In genomic region chr14:32469388-32470160, GRCh38 we compare ENCODE assay signal across 8 cellular contexts.
DNase-seq lines count a peak whose midpoint lies in the region; ATAC-seq, FAIRE-seq and TF ChIP-seq lines count a peak whose summit lies in the region.

No MANE protein-coding gene starts in this region.

- H3K4me2 ChIP-seq in GM12878 (ENCODE audit: control insufficient read depth, insufficient read depth) = no peak overlapping the region

- CTCF ChIA-PET in GM12878 (lab: Yijun Ruan, JAX) = interaction anchor here (0.5 to 3.0 kb wide), 11 partner anchors 7 to 960 kb away, joined by 3 to 23 read pairs (median 4); no protein-coding TSS in a partner anchor
- CTCF ChIA-PET in activated CD4-positive, alpha-beta T cell treated with anti-CD3 and anti-CD28 coated beads for 36 hours (lab: Charles Lee) = interaction anchor here (0.7 to 1.5 kb wide), 4 partner anchors 211 to 290 kb away, joined by 3 to 12 read pairs (median 3); no protein-coding TSS in a partner anchor

- WGBS in GM12878 (ENCODE audit: insufficient coverage, insufficient replicate concordance, low lambda C conversion rate, missing lambda C conversion rate) = 9% methylated on average over 5 of the region's 5 CpGs

- SMC1A ChIA-PET in GM12878 (lab: Charles Lee; ENCODE audit: uncharacterized antibody, unreplicated experiment) = interaction anchor here (0.6 to 2.0 kb wide), 6 partner anchors 12 to 217 kb away, joined by 3 to 13 read pairs (median 5); no protein-coding TSS in a partner anchor

- RAD21 ChIA-PET in GM12878 (lab: Charles Lee; ENCODE audit: unreplicated experiment) = interaction anchor here (0.7 to 1.4 kb wide), 6 partner anchors 34 to 591 kb away, joined by 3 to 16 read pairs (median 3); no protein-coding TSS in a partner anchor

- in situ Hi-C loops in GM12878 (cut with MboI) = loop anchor here (5.0 to 25.0 kb wide), 3 partner anchors 212 to 957 kb away; no protein-coding TSS in a partner anchor

- H3K4me1 Mint-ChIP-seq in stimulated activated naive CD8-positive, alpha-beta T cell treated with anti-CD3 and anti-CD28 coated beads, Interleukin-15, amount 100 ng/mL, for 72 hours = no peaks in the 10 kb centered on the region
- no peaks in the 10 kb centered on the region for H3K4me1 Mint-ChIP-seq in activated CD4-positive, alpha-beta T cell treated with anti-CD3 and anti-CD28 coated beads for 36 hours

- TF ChIP-seq POLR2A in GM12878 (IDR thresholded peaks at IDR 0.05; ENCODE audit: low read depth, low read length) = no peak

- H3K4me1 ChIP-seq in GM12878 (ENCODE audit: control insufficient read depth, insufficient read depth, low read length) = no peaks in the 10 kb centered on the region

- TF ChIP-seq RAD21 in GM12878 (IDR thresholded peaks at IDR 0.05; ENCODE audit: insufficient read depth, low read depth, low read length) = peak; percentile 68

- no peak overlapping the region for H2AFZ ChIP-seq in GM12878 (ENCODE audit: control insufficient read depth, low read depth, low read length)

- H3K27ac ChIP-seq in GM12878 (ENCODE audit: control insufficient read depth, insufficient read depth) = no peak overlapping the region

- H3K36me3 Mint-ChIP-seq in activated CD4-positive, alpha-beta T cell treated with anti-CD3 and anti-CD28 coated beads for 36 hours (ENCODE audit: low read depth) = no peaks in the 10 kb centered on the region

- ATAC-seq in GM12878 (peak; percentile 51), HG02885 (IDR thresholded peaks at IDR 0.05; ENCODE audit: poor library complexity, unreplicated experiment) (no peak)
- no peak for ATAC-seq in stimulated activated naive CD8-positive, alpha-beta T cell treated with anti-CD3 and anti-CD28 coated beads, Interleukin-15, amount 100 ng/mL, for 72 hours
- ATAC-seq in activated CD4-positive, alpha-beta T cell treated with anti-CD3 and anti-CD28 coated beads for 36 hours = no peak

- H3K79me2 ChIP-seq in GM12878 (ENCODE audit: control insufficient read depth, insufficient read depth, low read length) = no peaks in the 10 kb centered on the region

- no peaks in the 10 kb centered on the region for H4K20me1 ChIP-seq in GM12878 (ENCODE audit: control insufficient read depth, insufficient read depth)

- no peak overlapping the region for H3K27ac Mint-ChIP-seq in stimulated activated naive CD8-positive, alpha-beta T cell treated with anti-CD3 and anti-CD28 coated beads, Interleukin-15, amount 100 ng/mL, for 72 hours
- no peak overlapping the region for H3K27ac Mint-ChIP-seq in activated CD4-positive, alpha-beta T cell treated with anti-CD3 and anti-CD28 coated beads for 36 hours

- H3K9me3 Mint-ChIP-seq in stimulated activated naive CD8-positive, alpha-beta T cell treated with anti-CD3 and anti-CD28 coated beads, Interleukin-15, amount 100 ng/mL, for 72 hours = peaks cover 0 to 6% of the 10 kb centered on the region in 2 donors
- H3K9me3 Mint-ChIP-seq in activated CD4-positive, alpha-beta T cell treated with anti-CD3 and anti-CD28 coated beads for 36 hours (ENCODE audit: low read depth) = no peaks in the 10 kb centered on the region

- H3K36me3 ChIP-seq in GM12878 (ENCODE audit: control insufficient read depth in 2 of 2, insufficient read depth in 2 of 2, low read length in 1 of 2) = no peaks in the 10 kb centered on the region

- TF ChIP-seq CTCF in GM12873 (IDR thresholded peaks at IDR 0.05; ENCODE audit: insufficient read depth, low read depth, low read length, missing control alignments) (peak; percentile 33), GM12878 (IDR thresholded peaks at IDR 0.05 in 2 of 3, conservative IDR thresholded peaks at IDR 0.05 in 1 of 3; ENCODE audit: control insufficient read depth in 2 of 3, extremely low read depth in 1 of 3, insufficient read depth in 1 of 3, low read depth in 3 of 3, low read length in 3 of 3) (peak; percentile 29 to 56 (median 31); a peak in 3 of 6 replicates)

- no peaks in the 10 kb centered on the region for H3K27me3 Mint-ChIP-seq in stimulated activated naive CD8-positive, alpha-beta T cell treated with anti-CD3 and anti-CD28 coated beads, Interleukin-15, amount 100 ng/mL, for 72 hours
- peaks cover 9% of the 10 kb centered on the region for H3K27me3 Mint-ChIP-seq in activated CD4-positive, alpha-beta T cell treated with anti-CD3 and anti-CD28 coated beads for 36 hours

- H3K9ac ChIP-seq in GM12878 (ENCODE audit: control insufficient read depth, insufficient read depth, low read length) = no peak overlapping the region

- H3K27me3 ChIP-seq in GM12878 (replicated peaks in 1 of 2; ENCODE audit: control insufficient read depth in 2 of 2, insufficient read depth in 2 of 2, low read length in 1 of 2) = no peaks in the 10 kb centered on the region

- H3K9me3 ChIP-seq in GM12878 (replicated peaks; ENCODE audit: control insufficient read depth, insufficient read depth, low read length) = no peaks in the 10 kb centered on the region

- no peak overlapping the region for H3K4me3 Mint-ChIP-seq in stimulated activated naive CD8-positive, alpha-beta T cell treated with anti-CD3 and anti-CD28 coated beads, Interleukin-15, amount 100 ng/mL, for 72 hours
- H3K4me3 Mint-ChIP-seq in activated CD4-positive, alpha-beta T cell treated with anti-CD3 and anti-CD28 coated beads for 36 hours = no peak overlapping the region

- no peak for TF ChIP-seq EP300 in GM12878 (IDR thresholded peaks at IDR 0.05; ENCODE audit: borderline replicate concordance in 1 of 2, control insufficient read depth in 1 of 2, low read depth in 2 of 2, low read length in 2 of 2)

- POLR2A ChIA-PET in GM12878 (lab: Charles Lee) = no interaction called here
- POLR2A ChIA-PET in activated CD4-positive, alpha-beta T cell treated with anti-CD3 and anti-CD28 coated beads for 36 hours (lab: Charles Lee) = interaction anchor here (0.6 kb wide), 1 partner anchor 547 kb away, joined by 3 read pairs; no protein-coding TSS in a partner anchor

- FAIRE-seq in GM12878 (lab: Jason Lieb, UNC) = peak; percentile 89
- no peak for FAIRE-seq in urothelium cell line (lab: Jason Lieb, UNC)

- no peak overlapping the region for H3K4me3 ChIP-seq in GM12878

- BruUV-seq in GM12878 (replicated peaks; lab: Mats Ljungman, UMichigan) = no TSS peak

- intact Hi-C loops in GM12878 (cut with micrococcal nuclease; ENCODE audit: unreplicated experiment) = loop anchor here (2.0 to 10.0 kb wide), 4 partner anchors 215 to 955 kb away; partner anchors contain the start of gene ARHGAP5
- intact Hi-C loops in activated CD4-positive, alpha-beta T cell treated with anti-CD3 and anti-CD28 coated beads for 36 hours (cut with DNase I, micrococcal nuclease) = loop anchor here (1.0 to 5.0 kb wide), 6 partner anchors 212 to 957 kb away; no protein-coding TSS in a partner anchor

- DNase-seq in NCI-H2107 (lab: John Stamatoyannopoulos, UW) = peak; percentile 28
- no peak for DNase-seq in GM12878 (ENCODE audit: low read depth, low spot score)
- peak; percentile 59 for DNase-seq in kidney glomerular epithelial cell (lab: John Stamatoyannopoulos, UW)
- DNase-seq in urothelium cell line (ENCODE audit: low spot score) = peak; percentile 18
- no peak for DNase-seq in stimulated activated naive CD8-positive, alpha-beta T cell treated with anti-CD3 and anti-CD28 coated beads, Interleukin-15, amount 100 ng/mL, for 72 hours
- no peak for DNase-seq in activated CD4-positive, alpha-beta T cell treated with anti-CD3 and anti-CD28 coated beads for 36 hours

TF ChIP-seq in GM12878, 131 proteins besides CTCF, POLR2A, EP300 and RAD21:
- no peak for TF ChIP-seq ATF3 (IDR thresholded peaks at IDR 0.05; ENCODE audit: borderline replicate concordance, extremely low read depth, low read depth, low read length)
- no peak for TF ChIP-seq NFIC (IDR thresholded peaks at IDR 0.05; ENCODE audit: low read depth, low read length)
- peak; percentile 37; the same call in 1 of the 2 replicates for TF ChIP-seq SMC3 (IDR thresholded peaks at IDR 0.05; ENCODE audit: borderline replicate concordance, low read length)

Comparison
In these comparisons a context has a peak if more than half of its experiments do, and no peak if none do; other contexts are left out.
1. DNase-seq: peak in NCI-H2107 (single experiment), kidney glomerular epithelial cell (single experiment) and urothelium cell line (single experiment); none in GM12878 (single experiment), stimulated activated naive CD8-positive, alpha-beta T cell treated with anti-CD3 and anti-CD28 coated beads, Interleukin-15, amount 100 ng/mL, for 72 hours (0 of 2) and activated CD4-positive, alpha-beta T cell treated with anti-CD3 and anti-CD28 coated beads for 36 hours (single experiment).